Comparison of ENCODE assay signal across 9 cellular contexts in the genomic region with DNA sequence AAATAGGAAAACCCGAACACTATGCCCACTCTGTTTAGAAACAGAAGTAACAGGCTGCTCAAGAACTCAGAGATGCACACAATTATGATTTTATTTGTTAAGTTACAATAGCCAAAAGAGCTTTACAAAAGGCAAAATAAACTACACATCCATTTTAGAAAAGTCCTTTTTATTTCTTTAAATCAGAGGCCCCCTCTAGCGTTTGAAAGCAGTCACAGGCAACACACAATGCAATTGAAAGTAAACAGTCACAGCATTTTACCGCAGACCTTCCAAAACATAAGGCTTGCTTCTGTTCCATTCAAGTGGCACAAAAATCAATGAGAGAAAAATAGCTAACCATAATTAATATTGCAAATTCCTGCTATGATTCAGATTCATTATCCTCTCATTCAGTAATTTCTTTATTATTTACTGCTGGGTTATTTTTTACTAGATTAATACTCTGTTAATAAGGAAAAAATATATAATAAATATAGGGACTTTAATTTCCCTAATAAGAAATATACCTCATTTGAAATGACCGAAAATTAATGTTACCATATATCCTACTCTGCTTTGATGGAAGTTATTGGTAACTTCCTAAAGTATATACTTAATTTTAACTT.
DNase-seq lines count a peak whose midpoint lies in the region; ATAC-seq lines count a peak whose summit lies in the region.
"Had no signal": no experiment of that assay in that cellular context is flagged by ENCODE, and none has a peak within 500 bp of the region (broad histone marks: within the 10 kb centered on the region; RNA-seq: fewer than 3 reads in every experiment).

No MANE protein-coding gene starts in this region.

- H3K27ac ChIP-seq in CD8-positive, alpha-beta memory T cell (ENCODE audit: low read depth, low read length) = no peak overlapping the region

- no peaks in the 10 kb centered on the region for H3K27me3 ChIP-seq in CD8-positive, alpha-beta memory T cell (ENCODE audit: insufficient read depth, low read length, poor library complexity, severe bottlenecking)

- peaks cover 0 to 46% (median 17%) of the 10 kb centered on the region in 3 donors for H3K36me3 Mint-ChIP-seq in CD8-positive, alpha-beta memory T cell

- CTCF ChIA-PET in CD8-positive, alpha-beta memory T cell (lab: Charles Lee) = no interaction called here

- no peaks in the 10 kb centered on the region for H3K36me3 ChIP-seq in CD8-positive, alpha-beta memory T cell (ENCODE audit: insufficient read depth, low read length)

- peak overlapping the region in 1 of 8 donors; percentile 32 for H3K27ac Mint-ChIP-seq in CD8-positive, alpha-beta memory T cell
- H3K27ac Mint-ChIP-seq: activated naive CD8-positive, alpha-beta T cell treated with anti-CD3 and anti-CD28 coated beads, Interleukin-2, amount 10 ng/mL, durations not matched to agents 7 days and 5 days had no signal

- H3K9me3 Mint-ChIP-seq in CD8-positive, alpha-beta memory T cell = no peaks in the 10 kb centered on the region
- H3K9me3 Mint-ChIP-seq: activated naive CD8-positive, alpha-beta T cell treated with anti-CD3 and anti-CD28 coated beads, Interleukin-2, amount 10 ng/mL, durations not matched to agents 7 days and 5 days had no signal

- ATAC-seq in Right ventricle myocardium superior (ENCODE audit: poor library complexity) = peak; percentile 65
- ATAC-seq in Right ventricle myocardium inferior = no peak

- POLR2A ChIA-PET in CD8-positive, alpha-beta memory T cell (lab: Charles Lee) = no interaction called here

- no peak overlapping the region for H3K4me3 Mint-ChIP-seq in CD8-positive, alpha-beta memory T cell
- H3K4me3 Mint-ChIP-seq: activated naive CD8-positive, alpha-beta T cell treated with anti-CD3 and anti-CD28 coated beads, Interleukin-2, amount 10 ng/mL, durations not matched to agents 7 days and 5 days had no signal

- no peaks in the 10 kb centered on the region for H3K9me3 ChIP-seq in CD8-positive, alpha-beta memory T cell (ENCODE audit: low read length)

- H3K4me1 ChIP-seq in CD8-positive, alpha-beta memory T cell (ENCODE audit: insufficient read depth, low read length) = no peaks in the 10 kb centered on the region

- H3K27me3 Mint-ChIP-seq in CD8-positive, alpha-beta memory T cell = no peaks in the 10 kb centered on the region
- H3K27me3 Mint-ChIP-seq: activated naive CD8-positive, alpha-beta T cell treated with anti-CD3 and anti-CD28 coated beads, Interleukin-2, amount 10 ng/mL, durations not matched to agents 7 days and 5 days had no signal

- DNase-seq in Right ventricle myocardium superior (no peak), Right ventricle myocardium inferior (ENCODE audit: missing footprints) (no peak), NCI-H524 treated with DMSO at 0.1 percent for 48 hours (lab: John Stamatoyannopoulos, UW) (peak; percentile 0), dermis blood vessel endothelial cell (peak; percentile 60), myocyte (ENCODE audit: low read depth) (peak; percentile 17), activated gamma-delta T cell treated with Interleukin-2 at 50 U/mL for 16 hours (no peak), KG1 (lab: John Stamatoyannopoulos, UW) (no peak)
- DNase-seq in CD8-positive, alpha-beta memory T cell = no peak
- DNase-seq: activated naive CD8-positive, alpha-beta T cell treated with anti-CD3 and anti-CD28 coated beads, Interleukin-2, amount 10 ng/mL, durations not matched to agents 7 days and 5 days had no signal

- intact Hi-C loops in Right ventricle myocardium superior (cut with DNase I) (loop anchor here (10.0 kb wide), 1 partner anchor 840 kb away; no protein-coding TSS in a partner anchor), Right ventricle myocardium inferior (cut with DNase I) (loop anchor here (10.0 kb wide), 2 partner anchors 450 to 1150 kb away; no protein-coding TSS in a partner anchor)

- H3K4me1 Mint-ChIP-seq in CD8-positive, alpha-beta memory T cell = no peaks in the 10 kb centered on the region
- H3K4me1 Mint-ChIP-seq: activated naive CD8-positive, alpha-beta T cell treated with anti-CD3 and anti-CD28 coated beads, Interleukin-2, amount 10 ng/mL, durations not matched to agents 7 days and 5 days had no signal

- H3K4me3 ChIP-seq in CD8-positive, alpha-beta memory T cell (ENCODE audit: low read length) = no peak overlapping the region

Comparison
In these comparisons a context has a peak if more than half of its experiments do, and no peak if none do; other contexts are left out.
1. DNase-seq: peak in NCI-H524 treated with DMSO at 0.1 percent for 48 hours (single experiment), dermis blood vessel endothelial cell (single experiment) and myocyte (single experiment); none in Right ventricle myocardium superior (single experiment), Right ventricle myocardium inferior (single experiment), activated gamma-delta T cell treated with Interleukin-2 at 50 U/mL for 16 hours (single experiment), CD8-positive, alpha-beta memory T cell (0 of 5) and KG1 (single experiment).